In genomic region chr7:157795631-157796030, GRCh38 we compare ENCODE assay signal across 21 cellular contexts.
"Had no signal": no experiment of that assay in that cellular context is flagged by ENCODE, and none has a peak within 500 bp of the region (broad histone marks: within the 10 kb centered on the region; RNA-seq: fewer than 3 reads in every experiment).

No MANE protein-coding gene starts in this region.

- H3K9me3 ChIP-seq: esophagus squamous epithelium, pancreas, right lobe of liver, thoracic aorta, upper lobe of right lung had no signal

- H3K4me1 Mint-ChIP-seq: activated CD4-positive, alpha-beta memory T cell treated with anti-CD3 and anti-CD28 coated beads, Interleukin-2, amount 10 ng/mL, durations not matched to agents 7 days and 5 days; activated CD8-positive, alpha-beta memory T cell treated with anti-CD3 and anti-CD28 coated beads, Interleukin-2, amount 10 ng/mL, durations not matched to agents 7 days and 5 days; activated naive CD8-positive, alpha-beta T cell treated with anti-CD3 and anti-CD28 coated beads for 36 hours; memory B cell; stimulated activated effector memory CD8-positive, alpha-beta T cell treated with anti-CD3 and anti-CD28 coated beads, Interleukin-12 subunit alpha, Interleukin-12 subunit beta, amount 100 ng/mL, for 72 hours had no signal

- DNase-seq: activated CD4-positive, alpha-beta memory T cell treated with anti-CD3 and anti-CD28 coated beads, Interleukin-2, amount 10 ng/mL, durations not matched to agents 7 days and 5 days; activated CD4-positive, alpha-beta T cell treated with anti-CD3 and anti-CD28 coated beads for 48 hours; activated CD4-positive, CD25-positive, alpha-beta regulatory T cell; activated CD8-positive, alpha-beta memory T cell treated with anti-CD3 and anti-CD28 coated beads, Interleukin-2, amount 10 ng/mL, durations not matched to agents 7 days and 5 days; activated naive CD4-positive, alpha-beta T cell; activated naive CD8-positive, alpha-beta T cell treated with anti-CD3 and anti-CD28 coated beads for 36 hours; amniotic stem cell; effector CD8-positive, alpha-beta T cell; esophagus squamous epithelium; immature natural killer cell; right lobe of liver; small intestine; stimulated activated CD4-positive, alpha-beta T cell treated with anti-CD3 and anti-CD28 coated beads, Interleukin-15, amount 100 ng/mL, for 24 hours; stimulated activated CD4-positive, alpha-beta T cell treated with anti-CD3 and anti-CD28 coated beads, Interleukin-2, amount 100 ng/mL, for 48 hours; T-helper 9 cell; upper lobe of right lung had no signal

- H3K36me3 ChIP-seq: esophagus squamous epithelium, pancreas, right lobe of liver, thoracic aorta, upper lobe of right lung had no signal

- H3K27ac ChIP-seq: esophagus squamous epithelium, pancreas, right lobe of liver, thoracic aorta, upper lobe of right lung had no signal

- H3K4me3 Mint-ChIP-seq: activated CD4-positive, alpha-beta memory T cell treated with anti-CD3 and anti-CD28 coated beads, Interleukin-2, amount 10 ng/mL, durations not matched to agents 7 days and 5 days; activated CD8-positive, alpha-beta memory T cell treated with anti-CD3 and anti-CD28 coated beads, Interleukin-2, amount 10 ng/mL, durations not matched to agents 7 days and 5 days; activated naive CD8-positive, alpha-beta T cell treated with anti-CD3 and anti-CD28 coated beads for 36 hours; dendritic cell treated with granulocyte-macrophage colony-stimulating factor and Interleukin-4, amounts not matched to agents 40 ng/mL and 50 ng/mL, for 4 days; immature natural killer cell; memory B cell; stimulated activated effector memory CD8-positive, alpha-beta T cell treated with anti-CD3 and anti-CD28 coated beads, Interleukin-12 subunit alpha, Interleukin-12 subunit beta, amount 100 ng/mL, for 72 hours had no signal

- H3K9me3 Mint-ChIP-seq: activated CD4-positive, alpha-beta memory T cell treated with anti-CD3 and anti-CD28 coated beads, Interleukin-2, amount 10 ng/mL, durations not matched to agents 7 days and 5 days; activated naive CD8-positive, alpha-beta T cell treated with anti-CD3 and anti-CD28 coated beads for 36 hours; dendritic cell treated with granulocyte-macrophage colony-stimulating factor and Interleukin-4, amounts not matched to agents 40 ng/mL and 50 ng/mL, for 4 days; memory B cell; stimulated activated effector memory CD8-positive, alpha-beta T cell treated with anti-CD3 and anti-CD28 coated beads, Interleukin-12 subunit alpha, Interleukin-12 subunit beta, amount 100 ng/mL, for 72 hours had no signal

- H3K27me3 Mint-ChIP-seq: activated CD4-positive, alpha-beta memory T cell treated with anti-CD3 and anti-CD28 coated beads, Interleukin-2, amount 10 ng/mL, durations not matched to agents 7 days and 5 days; activated CD8-positive, alpha-beta memory T cell treated with anti-CD3 and anti-CD28 coated beads, Interleukin-2, amount 10 ng/mL, durations not matched to agents 7 days and 5 days had no signal

- H3K36me3 Mint-ChIP-seq: activated CD8-positive, alpha-beta memory T cell treated with anti-CD3 and anti-CD28 coated beads, Interleukin-2, amount 10 ng/mL, durations not matched to agents 7 days and 5 days; activated naive CD8-positive, alpha-beta T cell treated with anti-CD3 and anti-CD28 coated beads for 36 hours; immature natural killer cell; stimulated activated effector memory CD8-positive, alpha-beta T cell treated with anti-CD3 and anti-CD28 coated beads, Interleukin-12 subunit alpha, Interleukin-12 subunit beta, amount 100 ng/mL, for 72 hours had no signal

- H3K4me1 ChIP-seq: esophagus squamous epithelium, pancreas, right lobe of liver, upper lobe of right lung had no signal

- H3K4me3 ChIP-seq: esophagus squamous epithelium, pancreas, right lobe of liver, thoracic aorta, upper lobe of right lung had no signal

- ATAC-seq: activated CD8-positive, alpha-beta memory T cell treated with anti-CD3 and anti-CD28 coated beads, Interleukin-2, amount 10 ng/mL, durations not matched to agents 7 days and 5 days; right lobe of liver; stimulated activated effector memory CD8-positive, alpha-beta T cell treated with anti-CD3 and anti-CD28 coated beads, Interleukin-12 subunit alpha, Interleukin-12 subunit beta, amount 100 ng/mL, for 72 hours; upper lobe of right lung had no signal

- H3K27me3 ChIP-seq: pancreas, right lobe of liver, upper lobe of right lung had no signal

- H3K27ac Mint-ChIP-seq: activated CD4-positive, alpha-beta memory T cell treated with anti-CD3 and anti-CD28 coated beads, Interleukin-2, amount 10 ng/mL, durations not matched to agents 7 days and 5 days; activated CD8-positive, alpha-beta memory T cell treated with anti-CD3 and anti-CD28 coated beads, Interleukin-2, amount 10 ng/mL, durations not matched to agents 7 days and 5 days; activated naive CD8-positive, alpha-beta T cell treated with anti-CD3 and anti-CD28 coated beads for 36 hours; dendritic cell treated with granulocyte-macrophage colony-stimulating factor and Interleukin-4, amounts not matched to agents 40 ng/mL and 50 ng/mL, for 4 days; immature natural killer cell; memory B cell; stimulated activated effector memory CD8-positive, alpha-beta T cell treated with anti-CD3 and anti-CD28 coated beads, Interleukin-12 subunit alpha, Interleukin-12 subunit beta, amount 100 ng/mL, for 72 hours had no signal
